In genomic region chr1:110309768-110310167, GRCh38 we compare ENCODE assay signal across 17 cellular contexts. TPM values are rescaled to one million over a fixed set of nuclear protein-coding genes. Genes with fewer than 3 reads are reported as not detected.
DNase-seq lines count a peak whose midpoint lies in the region; ATAC-seq and TF ChIP-seq lines count a peak whose summit lies in the region.
"Had no signal": no experiment of that assay in that cellular context is flagged by ENCODE, and none has a peak within 500 bp of the region (broad histone marks: within the 10 kb centered on the region; RNA-seq: fewer than 3 reads in every experiment).

No MANE protein-coding gene starts in this region.

- H3K9me3 Mint-ChIP-seq in activated naive CD4-positive, alpha-beta T cell treated with anti-CD3 and anti-CD28 coated beads, Interleukin-2, amount 50 U/mL, for 72 hours, result no peaks in the 10 kb centered on the region
- H3K9me3 Mint-ChIP-seq: activated naive CD8-positive, alpha-beta T cell treated with anti-CD3 and anti-CD28 coated beads for 36 hours had no signal

- H3K4me1 ChIP-seq in spleen (peaks cover 3 to 49% (median 15%) of the 10 kb centered on the region in 6 donors), heart left ventricle (peaks cover 0 to 56% (median 18%) of the 10 kb centered on the region in 12 donors)
- H3K4me1 ChIP-seq: suprapubic skin had no signal

- TF ChIP-seq CTCF in fibroblast of villous mesenchyme (IDR thresholded peaks at IDR 0.05; ENCODE audit: insufficient read depth, low read depth, low read length) (no peak), spleen (IDR thresholded peaks at IDR 0.05 in 8 of 11, conservative IDR thresholded peaks at IDR 0.05 in 3 of 11) (no peak), heart left ventricle (IDR thresholded peaks at IDR 0.05) (no peak)

- H3K27ac ChIP-seq in spleen, result peak overlapping the region in 6 of 8 donors; percentile 26 to 56 (median 36)
- peak overlapping the region in 5 of 12 donors; percentile 31 to 70 (median 55) for H3K27ac ChIP-seq in heart left ventricle
- H3K27ac ChIP-seq: 22Rv1, HL-60, SK-N-MC, suprapubic skin had no signal

- no peak overlapping the region for H3K27ac Mint-ChIP-seq in activated naive CD4-positive, alpha-beta T cell treated with anti-CD3 and anti-CD28 coated beads, Interleukin-2, amount 50 U/mL, for 72 hours
- H3K27ac Mint-ChIP-seq: activated naive CD8-positive, alpha-beta T cell treated with anti-CD3 and anti-CD28 coated beads for 36 hours; nephron progenitor cell had no signal

- H3K36me3 Mint-ChIP-seq in activated naive CD4-positive, alpha-beta T cell treated with anti-CD3 and anti-CD28 coated beads, Interleukin-2, amount 50 U/mL, for 72 hours, result no peaks in the 10 kb centered on the region
- H3K36me3 Mint-ChIP-seq: activated naive CD8-positive, alpha-beta T cell treated with anti-CD3 and anti-CD28 coated beads for 36 hours had no signal

- H3K36me3 ChIP-seq in spleen (no peaks in the 10 kb centered on the region), heart left ventricle (no peaks in the 10 kb centered on the region)
- H3K36me3 ChIP-seq: suprapubic skin had no signal

- H3K9me3 ChIP-seq in spleen, result no peaks in the 10 kb centered on the region
- no peaks in the 10 kb centered on the region for H3K9me3 ChIP-seq in heart left ventricle
- H3K9me3 ChIP-seq: suprapubic skin had no signal

- no peak for ATAC-seq in heart left ventricle
- ATAC-seq in activated naive CD4-positive, alpha-beta T cell treated with anti-CD3 and anti-CD28 coated beads, Interleukin-2, amount 50 U/mL, for 72 hours, result no peak

- TF ChIP-seq POLR2A in spleen (IDR thresholded peaks at IDR 0.05), result no peak
- TF ChIP-seq POLR2A in heart left ventricle (IDR thresholded peaks at IDR 0.05), result no peak

- intact Hi-C loops in spleen (cut with DNase I; ENCODE audit: low total_unique reads) (loop anchor here (10.0 kb wide), 1 partner anchor 155 kb away; no protein-coding TSS in a partner anchor), heart left ventricle (cut with DNase I) (loop anchor here in 9 of 10 donors (2.0 to 10.0 kb wide), 7 partner anchors 148 to 257 kb away; no protein-coding TSS in a partner anchor)

- H3K27me3 ChIP-seq in spleen (replicated peaks in 1 of 7) (no peaks in the 10 kb centered on the region), heart left ventricle (no peaks in the 10 kb centered on the region)
- H3K27me3 ChIP-seq: suprapubic skin had no signal

- 72 to 87% (median 79%) methylated on average over 3 of the region's 3 CpGs for WGBS in spleen, 5 donors
- 72 to 87% (median 77%) methylated on average over 3 of the region's 3 CpGs for whole genome bisulfite sequencing in heart left ventricle, 4 donors

- H3K4me3 ChIP-seq in fibroblast of villous mesenchyme (ENCODE audit: low read depth, low read length), result no peak overlapping the region
- H3K4me3 ChIP-seq in spleen, result no peak overlapping the region
- H3K4me3 ChIP-seq in heart left ventricle, result no peak overlapping the region
- H3K4me3 ChIP-seq: SK-N-MC, skin epidermis, suprapubic skin had no signal

- DNase-seq in NCI-H82 (lab: John Stamatoyannopoulos, UW), result peak; percentile 18
- no peak for DNase-seq in NCI-H82 treated with DMSO at 0.1 percent for 48 hours (lab: John Stamatoyannopoulos, UW; ENCODE audit: unreplicated experiment)
- DNase-seq in amniotic epithelial cell (ENCODE audit: low read depth), result peak; percentile 98
- DNase-seq in fibroblast of villous mesenchyme (ENCODE audit: low read depth), result peak; percentile 74
- no peak for DNase-seq in spleen
- no peak for DNase-seq in NCI-H146 treated with DMSO at 0.1 percent for 48 hours (lab: John Stamatoyannopoulos, UW; ENCODE audit: unreplicated experiment)
- DNase-seq in heart left ventricle, result no peak
- DNase-seq in activated naive CD4-positive, alpha-beta T cell treated with anti-CD3 and anti-CD28 coated beads, Interleukin-2, amount 50 U/mL, for 72 hours (ENCODE audit: low spot score in 2 of 2), result no peak
- DNase-seq: activated CD8-positive, alpha-beta memory T cell treated with anti-CD3 and anti-CD28 coated beads, Interleukin-2, amount 50 U/mL, for 4 hours; activated naive CD8-positive, alpha-beta T cell treated with anti-CD3 and anti-CD28 coated beads for 36 hours; NCI-H1930; nephron progenitor cell had no signal

RNA-seq across cellular contexts. Expression of gene RBM15, which starts 29.4 kb away (rescaled TPM):
- total RNA-seq in fibroblast of villous mesenchyme (42.2 and 54.0 TPM in 2 replicates), spleen (10 to 100 TPM; 36.7 to 63.7 (median 45.6) TPM), heart left ventricle (10 to 100 TPM; 14.1 to 24.4 (median 19.2) TPM)
- polyA plus RNA-seq in spleen (1 to 10 TPM; 3.6 to 8.0 (median 4.1) TPM), heart left ventricle (1 to 10 TPM; 4.6 to 5.1 TPM)
- total RNA-seq in activated naive CD4-positive, alpha-beta T cell treated with anti-CD3 and anti-CD28 coated beads, Interleukin-2, amount 50 U/mL, for 72 hours, result 100 to 1,000 TPM in 1 of 2 donors, 10 to 100 TPM in 1; 71.0 to 173 TPM

Comparison
In these comparisons a context has a peak if more than half of its experiments do, and no peak if none do; other contexts are left out.
1. DNase-seq: peak in NCI-H82 (single experiment), amniotic epithelial cell (single experiment) and fibroblast of villous mesenchyme (single experiment); none in NCI-H82 treated with DMSO at 0.1 percent for 48 hours (single experiment), spleen (single experiment), NCI-H146 treated with DMSO at 0.1 percent for 48 hours (single experiment), heart left ventricle (0 of 5) and activated naive CD4-positive, alpha-beta T cell treated with anti-CD3 and anti-CD28 coated beads, Interleukin-2, amount 50 U/mL, for 72 hours (0 of 2).